15 cellular contexts compared by ENCODE assay signal in genomic region chr9:111900081-111900805, GRCh38. TPM values are rescaled to one million over a fixed set of nuclear protein-coding genes. Genes with fewer than 3 reads are reported as not detected.
DNase-seq lines count a peak whose midpoint lies in the region; ATAC-seq and TF ChIP-seq lines count a peak whose summit lies in the region.
"Had no signal": no experiment of that assay in that cellular context is flagged by ENCODE, and none has a peak within 500 bp of the region (broad histone marks: within the 10 kb centered on the region; RNA-seq: fewer than 3 reads in every experiment).

No MANE protein-coding gene starts in this region.

- no peak overlapping the region; the same call in 1 of the 2 replicates for H2AK5ac ChIP-seq in IMR-90 (ENCODE audit: low read depth, low read length)

- no peak overlapping the region for H2BK20ac ChIP-seq in IMR-90 (ENCODE audit: low read depth, low read length)

- no peak overlapping the region for H4K91ac ChIP-seq in IMR-90 (ENCODE audit: insufficient read depth, low read depth, low read length)

- no peak for DNase-seq in AG04449 (ENCODE audit: low read depth, low spot score)
- DNase-seq in IMR-90, result no peak
- DNase-seq in brain microvascular endothelial cell, result no peak
- no peak for DNase-seq in lower lobe of right lung
- no peak for DNase-seq in NCI-H2196 (lab: John Stamatoyannopoulos, UW; ENCODE audit: unreplicated experiment)
- DNase-seq in vagina (ENCODE audit: extremely low spot score in 2 of 2), result no peak
- DNase-seq in activated CD8-positive, alpha-beta T cell treated with anti-CD3 and anti-CD28 coated beads for 36 hours, result no peak
- DNase-seq: activated CD4-positive, alpha-beta T cell treated with anti-CD3 and anti-CD28 coated beads for 48 hours; activated effector memory CD4-positive, alpha-beta T cell treated with anti-CD3 and anti-CD28 coated beads, Interleukin-2, amount 50 U/mL, for 16 hours; foreskin melanocyte; left cardiac atrium; NCI-H1092; NCI-H524 treated with DMSO at 0.1 percent for 48 hours had no signal

- H3K4ac ChIP-seq in IMR-90 (ENCODE audit: low read depth, low read length), result peak overlapping the region; percentile 61

- intact Hi-C loops in IMR-90 (cut with micrococcal nuclease), result no loop called here
- intact Hi-C loops in lower lobe of right lung (cut with DNase I), result no loop called here
- intact Hi-C loops in vagina (cut with DNase I), result no loop called here
- intact Hi-C loops in activated CD8-positive, alpha-beta T cell treated with anti-CD3 and anti-CD28 coated beads for 36 hours (cut with micrococcal nuclease), result no loop called here

- H3K27ac ChIP-seq in IMR-90 (ENCODE audit: insufficient read depth, low read length) (peak overlapping the region; percentile 81), brain microvascular endothelial cell (peak overlapping the region; percentile 89), lower lobe of right lung (no peak overlapping the region), vagina (no peak overlapping the region)
- H3K27ac ChIP-seq: C4-2B had no signal

- no peak overlapping the region for H2BK15ac ChIP-seq in IMR-90 (ENCODE audit: low read depth, low read length)

- peak overlapping the region; percentile 25 for H3K23ac ChIP-seq in IMR-90 (ENCODE audit: low read depth, low read length)

- WGBS in IMR-90 (ENCODE audit: extremely low coverage in 2 of 2, insufficient read length in 1 of 2), 2 experiments, result 100% methylated on average over 2 of the region's 5 CpGs; no CpG with 5 or more reads in 1 of the 2 experiments

- H3K9me1 ChIP-seq in IMR-90 (ENCODE audit: insufficient read depth, low read length), result peaks cover 15% of the 10 kb centered on the region

- no peaks in the 10 kb centered on the region for H3K27me3 ChIP-seq in IMR-90 (ENCODE audit: control insufficient read depth, insufficient read depth, low read length)
- H3K27me3 ChIP-seq in brain microvascular endothelial cell (replicated peaks), result no peaks in the 10 kb centered on the region
- no peaks in the 10 kb centered on the region for H3K27me3 ChIP-seq in lower lobe of right lung (ENCODE audit: low read depth)
- no peaks in the 10 kb centered on the region for H3K27me3 ChIP-seq in vagina

- H2AFZ ChIP-seq in IMR-90 (replicated peaks; ENCODE audit: low read length, poor library complexity), result no peak overlapping the region

- no peak overlapping the region for H3K27ac Mint-ChIP-seq in activated CD8-positive, alpha-beta T cell treated with anti-CD3 and anti-CD28 coated beads for 36 hours

- H3K4me2 ChIP-seq in IMR-90 (ENCODE audit: low read depth, low read length), result peak overlapping the region; percentile 100

- H4K20me1 ChIP-seq in IMR-90 (ENCODE audit: insufficient read depth, low read length), result peaks cover 73% of the 10 kb centered on the region

- H3K14ac ChIP-seq in IMR-90 (replicated peaks; ENCODE audit: low read depth, low read length), result peak overlapping the region; percentile 76; the same call in 1 of the 2 replicates

- H3K18ac ChIP-seq in IMR-90 (ENCODE audit: low read depth, low read length), result peak overlapping the region; percentile 84

- TF ChIP-seq CTCF in AG04449 (IDR thresholded peaks at IDR 0.05; ENCODE audit: insufficient read depth, low read length, missing control alignments), result no peak
- TF ChIP-seq CTCF in IMR-90 (conservative IDR thresholded peaks at IDR 0.05; ENCODE audit: low read depth, low read length), result no peak
- no peak for TF ChIP-seq CTCF in brain microvascular endothelial cell (IDR thresholded peaks at IDR 0.05; ENCODE audit: low read depth, low read length, missing control alignments)
- no peak for TF ChIP-seq CTCF in lower lobe of right lung (IDR thresholded peaks at IDR 0.05)
- no peak for TF ChIP-seq CTCF in vagina (IDR thresholded peaks at IDR 0.05)
- no peak for TF ChIP-seq CTCF in activated CD8-positive, alpha-beta T cell treated with anti-CD3 and anti-CD28 coated beads for 36 hours (IDR thresholded peaks at IDR 0.05)

- H3K4me1 Mint-ChIP-seq in activated CD8-positive, alpha-beta T cell treated with anti-CD3 and anti-CD28 coated beads for 36 hours (ENCODE audit: low read depth), result peaks cover 20% of the 10 kb centered on the region

- H3K27me3 Mint-ChIP-seq in activated CD8-positive, alpha-beta T cell treated with anti-CD3 and anti-CD28 coated beads for 36 hours, result no peaks in the 10 kb centered on the region

- dilution Hi-C loops in IMR-90 (cut with HindIII; ENCODE audit: low sequenced_read_pairs, unreplicated experiment), result no loop called here

- no peak overlapping the region for H3K4me3 Mint-ChIP-seq in activated CD8-positive, alpha-beta T cell treated with anti-CD3 and anti-CD28 coated beads for 36 hours

- POLR2A ChIA-PET in AG04449 (lab: Yijun Ruan, JAX), result interaction anchor here (0.5 to 1.2 kb wide), 3 partner anchors 43 to 826 kb away, joined by 3 to 6 read pairs (median 3); no protein-coding TSS in a partner anchor
- POLR2A ChIA-PET in IMR-90 (lab: Charles Lee; ENCODE audit: unreplicated experiment), result interaction anchor here (0.6 to 2.3 kb wide), 2 partner anchors 174 to 189 kb away, joined by 3 to 10 read pairs; no protein-coding TSS in a partner anchor
- POLR2A ChIA-PET in activated CD8-positive, alpha-beta T cell treated with anti-CD3 and anti-CD28 coated beads for 36 hours (lab: Charles Lee), result interaction anchor here (1.0 kb wide), 1 partner anchor 15 kb away, joined by 3 read pairs; no protein-coding TSS in a partner anchor

- H3K9me3 ChIP-seq in IMR-90 (ENCODE audit: control insufficient read depth, insufficient read depth, low read length), result no peaks in the 10 kb centered on the region
- H3K9me3 ChIP-seq in lower lobe of right lung, result no peaks in the 10 kb centered on the region
- no peaks in the 10 kb centered on the region for H3K9me3 ChIP-seq in vagina

- no peak overlapping the region for H2AK9ac ChIP-seq in IMR-90 (replicated peaks; ENCODE audit: low read depth, low read length, poor library complexity)

- peak overlapping the region; percentile 86 for H2BK5ac ChIP-seq in IMR-90 (ENCODE audit: low read depth, low read length, poor library complexity, severe bottlenecking)

- H3K56ac ChIP-seq in IMR-90 (ENCODE audit: extremely low read depth, insufficient read depth, low read length), result no peak overlapping the region

- peaks cover 11% of the 10 kb centered on the region for H3K36me3 Mint-ChIP-seq in activated CD8-positive, alpha-beta T cell treated with anti-CD3 and anti-CD28 coated beads for 36 hours (ENCODE audit: low read depth)

- peak overlapping the region; percentile 73 for H4K5ac ChIP-seq in IMR-90 (ENCODE audit: low read depth, low read length)

- TF ChIP-seq POLR2A in IMR-90 (IDR thresholded peaks at IDR 0.05; ENCODE audit: low read depth, low read length) (no peak), vagina (IDR thresholded peaks at IDR 0.05) (no peak)

- peaks cover 0 to 37% of the 10 kb centered on the region in 2 experiments; a peak in 2 of 4 replicates for H3K79me1 ChIP-seq in IMR-90 (ENCODE audit: low read depth in 1 of 2, low read length in 2 of 2)

- in situ Hi-C loops in IMR-90 (cut with MboI; ENCODE audit: low sequenced_read_pairs), result loop anchor here (5.0 kb wide), 1 partner anchor 167 kb away; no protein-coding TSS in a partner anchor
- in situ Hi-C loops in brain microvascular endothelial cell (cut with HindIII; ENCODE audit: low pct_ligation_motif_present, low sequenced_read_pairs), result no loop called here

- peak overlapping the region; percentile 2 to 33; a peak in 2 of 4 replicates for H4K8ac ChIP-seq in IMR-90 (ENCODE audit: low read depth in 2 of 2, low read length in 2 of 2)

- H3K9ac ChIP-seq in IMR-90 (ENCODE audit: low read depth, low read length), result peak overlapping the region; percentile 75

- no TSS peak for BruUV-seq in IMR-90 (replicated peaks; lab: Mats Ljungman, UMichigan)

- H3K4me1 ChIP-seq in IMR-90 (ENCODE audit: control insufficient read depth, insufficient read depth, low read length) (peaks cover 24% of the 10 kb centered on the region), lower lobe of right lung (peaks cover 72% of the 10 kb centered on the region), vagina (peaks cover 64% of the 10 kb centered on the region)

- H3K4me3 ChIP-seq in AG04449 (ENCODE audit: low read depth, low read length) (peak overlapping the region; percentile 81), IMR-90 (ENCODE audit: insufficient read depth, low read depth, low read length) (peak overlapping the region; percentile 98), brain microvascular endothelial cell (ENCODE audit: low read depth, low read length) (peak overlapping the region; percentile 90), lower lobe of right lung (peak overlapping the region; percentile 18), vagina (peak overlapping the region in 1 of 2 donors; percentile 99)

- ATAC-seq in IMR-90 (ENCODE audit: low read depth) (no peak), lower lobe of right lung (no peak), HG03139 (IDR thresholded peaks at IDR 0.05; ENCODE audit: unreplicated experiment) (no peak)
- ATAC-seq in activated CD8-positive, alpha-beta T cell treated with anti-CD3 and anti-CD28 coated beads for 36 hours, result no peak
- ATAC-seq: left cardiac atrium had no signal

- CTCF ChIA-PET in AG04449 (lab: Yijun Ruan, JAX) (interaction anchor here (1.2 to 1.5 kb wide), 2 partner anchors 17 to 153 kb away, joined by 3 read pairs; no protein-coding TSS in a partner anchor), IMR-90 (lab: Yijun Ruan, JAX) (interaction anchor here (0.6 kb wide), 1 partner anchor 181 kb away, joined by 4 read pairs; no protein-coding TSS in a partner anchor)
- CTCF ChIA-PET in activated CD8-positive, alpha-beta T cell treated with anti-CD3 and anti-CD28 coated beads for 36 hours (lab: Charles Lee), result interaction anchor here (1.0 to 2.9 kb wide), 2 partner anchors 9 to 15 kb away, joined by 3 to 15 read pairs; no protein-coding TSS in a partner anchor

- no peak overlapping the region for H2BK120ac ChIP-seq in IMR-90 (ENCODE audit: low read depth, low read length)

- no peaks in the 10 kb centered on the region for H3K9me3 Mint-ChIP-seq in activated CD8-positive, alpha-beta T cell treated with anti-CD3 and anti-CD28 coated beads for 36 hours

- no peak for TF ChIP-seq RAD21 in IMR-90 (IDR thresholded peaks at IDR 0.05; ENCODE audit: low read length)

- H3K36me3 ChIP-seq in IMR-90 (ENCODE audit: control insufficient read depth, insufficient read depth, low read length) (peaks cover 8% of the 10 kb centered on the region; the same call in 1 of the 2 replicates), brain microvascular endothelial cell (replicated peaks) (peaks cover 23% of the 10 kb centered on the region), lower lobe of right lung (no peaks in the 10 kb centered on the region), vagina (no peaks in the 10 kb centered on the region)

RNA-seq across cellular contexts. Expression of gene UGCG, which starts 3.6 kb away (rescaled TPM):
- total RNA-seq in IMR-90 (2012; rRNA removed) (104 and 234 TPM in 2 replicates), lower lobe of right lung (41.3 TPM), vagina (33.1 TPM)
- 70.8 and 84.2 TPM in 2 replicates for polyA plus RNA-seq in IMR-90 (2012; rRNA removed)
- 24.9 and 26.2 TPM in 2 replicates for polyA plus RNA-seq in IMR-90 (2012; cell fraction: cytosol; rRNA removed)
- 14.6 and 101 TPM in 2 replicates for polyA plus RNA-seq in IMR-90 (2012; cell fraction: nucleus; rRNA removed; ENCODE audit: low replicate concordance)
- total RNA-seq in activated CD8-positive, alpha-beta T cell treated with anti-CD3 and anti-CD28 coated beads for 36 hours, result 10 to 100 TPM; 13.5 to 14.3 TPM

Comparison
In these comparisons a context has a peak if more than half of its experiments do, and no peak if none do; other contexts are left out.
1. H3K27ac ChIP-seq: peak in IMR-90 (single experiment) and brain microvascular endothelial cell (single experiment); none in lower lobe of right lung (single experiment) and vagina (single experiment).